Comparison of ENCODE assay signal across 20 cellular contexts in the genomic region with DNA sequence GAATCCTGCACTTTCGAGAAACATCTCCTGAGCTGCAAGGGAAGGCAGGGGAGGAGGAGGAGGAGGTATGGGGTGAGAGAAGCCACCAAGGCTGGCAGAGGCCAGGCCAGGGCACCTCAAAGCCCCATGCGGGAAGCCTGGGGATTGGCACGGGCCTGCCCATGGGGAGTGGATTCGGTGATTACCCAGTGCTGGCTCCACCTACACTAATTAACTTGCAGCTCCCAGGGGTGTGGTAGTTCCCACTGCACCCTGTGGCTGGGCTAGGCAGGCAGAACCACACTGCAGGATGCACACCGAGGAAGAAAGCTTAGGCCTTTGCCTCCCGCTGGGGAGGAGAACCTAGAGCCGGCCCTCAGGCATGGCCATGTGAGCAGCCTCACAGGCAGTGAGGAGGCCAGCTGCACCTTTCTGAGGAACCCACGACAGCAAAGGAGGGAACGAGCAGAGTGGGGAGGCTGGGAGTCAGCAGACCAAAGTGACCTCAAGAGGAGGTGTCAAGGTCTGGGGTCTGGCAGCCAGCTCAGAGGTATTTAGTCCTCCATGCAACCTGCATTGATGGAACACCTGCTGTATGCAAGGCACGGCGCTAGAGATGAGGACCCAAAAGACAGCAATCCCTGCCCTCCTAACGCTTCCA. TPM values are rescaled to one million over a fixed set of nuclear protein-coding genes. Genes with fewer than 3 reads are reported as not detected.
"Had no signal": no experiment of that assay in that cellular context is flagged by ENCODE, and none has a peak within 500 bp of the region (broad histone marks: within the 10 kb centered on the region; RNA-seq: fewer than 3 reads in every experiment).

No MANE protein-coding gene starts in this region.

- ATAC-seq: activated naive CD8-positive, alpha-beta T cell treated with anti-CD3 and anti-CD28 coated beads, Interleukin-2, amount 50 U/mL, for 24 hours; activated T-cell treated with anti-CD3 and anti-CD28 coated beads, Interleukin-2, amount 50 U/mL, for 72 hours; heart right ventricle; psoas muscle; stimulated activated naive CD8-positive, alpha-beta T cell treated with anti-CD3 and anti-CD28 coated beads, Interleukin-15, Interleukin-2, amounts not matched to agents 100 U/mL and 50 U/mL, for 24 hours had no signal

- H3K27ac Mint-ChIP-seq: activated naive CD8-positive, alpha-beta T cell treated with anti-CD3 and anti-CD28 coated beads, Interleukin-2, amount 50 U/mL, for 24 hours; activated T-cell treated with anti-CD3 and anti-CD28 coated beads, Interleukin-2, amount 50 U/mL, for 72 hours had no signal

- H3K9me3 Mint-ChIP-seq: activated naive CD8-positive, alpha-beta T cell treated with anti-CD3 and anti-CD28 coated beads, Interleukin-2, amount 50 U/mL, for 24 hours; activated T-cell treated with anti-CD3 and anti-CD28 coated beads, Interleukin-2, amount 50 U/mL, for 72 hours had no signal

- H3K4me3 ChIP-seq: heart right ventricle, lung, psoas muscle had no signal

- H3K9me3 ChIP-seq: heart right ventricle, psoas muscle had no signal

- H3K4me1 ChIP-seq: heart right ventricle, psoas muscle had no signal

- FAIRE-seq: frontal cortex, keratinocyte, TTC549, urothelium cell line had no signal

- DNase-seq: activated CD4-positive, alpha-beta T cell treated with anti-CD3 and anti-CD28 coated beads, Interleukin-2, amount 50 U/mL, for 4 hours; activated naive CD4-positive, alpha-beta T cell treated with Interleukin-2 at 50 U/mL for 16 hours; activated naive CD8-positive, alpha-beta T cell treated with anti-CD3 and anti-CD28 coated beads, Interleukin-2, amount 50 U/mL, for 24 hours; activated T-cell treated with anti-CD3 and anti-CD28 coated beads, Interleukin-2, amount 50 U/mL, for 72 hours; cortex of kidney; effector CD8-positive, alpha-beta T cell; heart right ventricle; midbrain; naive B cell; occipital lobe; psoas muscle; stimulated activated CD4-positive, alpha-beta T cell treated with anti-CD3 and anti-CD28 coated beads, Interleukin-2, amount 100 ng/mL, for 48 hours; stimulated activated CD8-positive, alpha-beta memory T cell treated with anti-CD3 and anti-CD28 coated beads, Interleukin-4, amount 100 ng/mL, for 48 hours; stimulated activated naive CD8-positive, alpha-beta T cell treated with anti-CD3 and anti-CD28 coated beads, Interleukin-15, Interleukin-2, amounts not matched to agents 100 U/mL and 50 U/mL, for 24 hours; T-helper 2 cell had no signal

- H3K36me3 Mint-ChIP-seq: naive B cell had no signal

- H3K27ac ChIP-seq: heart right ventricle, psoas muscle had no signal

- H3K4me1 Mint-ChIP-seq: activated naive CD8-positive, alpha-beta T cell treated with anti-CD3 and anti-CD28 coated beads, Interleukin-2, amount 50 U/mL, for 24 hours had no signal

- H3K36me3 ChIP-seq: heart right ventricle had no signal

- H3K4me3 Mint-ChIP-seq: activated naive CD8-positive, alpha-beta T cell treated with anti-CD3 and anti-CD28 coated beads, Interleukin-2, amount 50 U/mL, for 24 hours; activated T-cell treated with anti-CD3 and anti-CD28 coated beads, Interleukin-2, amount 50 U/mL, for 72 hours; naive B cell had no signal

RNA-seq across cellular contexts. Expression of gene GRID1, which starts 27.2 kb away (rescaled TPM):
- total RNA-seq: activated T-cell treated with anti-CD3 and anti-CD28 coated beads, Interleukin-2, amount 50 U/mL, for 72 hours had no signal
